In the genomic region with DNA sequence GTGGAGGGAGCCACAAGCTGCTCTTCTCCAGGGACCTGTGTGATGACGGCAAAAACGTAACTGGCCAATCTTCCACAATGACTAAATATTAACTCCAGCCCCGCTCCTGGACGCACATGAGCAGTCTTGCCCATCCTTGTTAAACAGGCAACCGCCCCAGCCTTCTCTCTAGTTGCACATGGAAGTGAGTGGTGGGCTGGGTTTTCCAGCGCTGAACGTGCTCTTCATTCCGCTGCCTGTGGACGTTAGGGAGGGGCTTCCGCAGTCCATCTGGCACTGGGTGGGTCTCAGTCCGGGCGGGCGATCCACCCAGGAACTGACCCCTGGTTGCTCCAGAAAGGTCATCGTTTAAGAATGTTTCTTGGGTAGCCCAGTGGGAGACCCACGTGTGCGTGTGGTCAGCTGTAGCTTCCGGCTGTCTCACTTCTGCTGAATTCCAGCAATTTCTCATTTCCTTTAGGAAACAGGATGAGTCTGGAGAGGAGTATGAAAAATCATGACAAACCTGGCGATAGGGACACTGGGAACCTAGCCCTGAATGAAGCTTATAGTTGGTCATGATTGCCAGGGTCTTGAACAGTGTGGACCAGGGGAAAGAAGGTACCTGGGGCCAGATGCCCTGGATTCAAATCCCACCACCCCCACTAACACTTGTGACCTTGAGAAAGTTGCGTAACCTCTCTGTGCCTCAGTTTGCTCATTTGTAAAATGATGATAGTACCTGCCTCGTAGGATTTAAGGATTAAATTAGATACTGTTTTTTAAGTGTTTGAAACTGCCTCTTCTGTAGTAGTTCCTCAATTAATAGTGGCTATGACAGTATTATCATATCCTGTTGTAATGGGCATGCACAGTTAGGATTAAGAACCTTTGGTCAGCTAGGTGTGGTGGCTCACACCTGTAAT, we compare ENCODE assay signal across 12 cellular contexts.
DNase-seq lines count a peak whose midpoint lies in the region; ATAC-seq and TF ChIP-seq lines count a peak whose summit lies in the region.
"Had no signal": no experiment of that assay in that cellular context is flagged by ENCODE, and none has a peak within 500 bp of the region (broad histone marks: within the 10 kb centered on the region; RNA-seq: fewer than 3 reads in every experiment).

No MANE protein-coding gene starts in this region.

- TF ChIP-seq CTCF in Caco-2 (IDR thresholded peaks at IDR 0.05; ENCODE audit: insufficient read depth in 1 of 2, low read depth in 1 of 2, low read length in 1 of 2, severe bottlenecking in 1 of 2, unreplicated experiment in 1 of 2) (no peak), fibroblast of pulmonary artery (IDR thresholded peaks at IDR 0.05; ENCODE audit: low read length, missing control alignments) (no peak)

- peaks cover 17% of the 10 kb centered on the region for H3K4me1 Mint-ChIP-seq in Caco-2 (ENCODE audit: low read depth, unreplicated experiment)

- H2AFZ ChIP-seq in trophoblast cell (ENCODE audit: insufficient read depth, low read length, poor library complexity): no peak overlapping the region

- H2BK5ac ChIP-seq in trophoblast cell (ENCODE audit: low read depth, low read length, poor library complexity): no peak overlapping the region

- H3K4me3 Mint-ChIP-seq in Caco-2 (ENCODE audit: unreplicated experiment): no peak overlapping the region
- H3K4me3 Mint-ChIP-seq: brain had no signal

- H3K27ac Mint-ChIP-seq in Caco-2 (ENCODE audit: unreplicated experiment): peak overlapping the region; percentile 63
- H3K27ac Mint-ChIP-seq: brain had no signal

- no peak overlapping the region for H3K23ac ChIP-seq in trophoblast cell (ENCODE audit: low read length)

- no peak overlapping the region for H3K14ac ChIP-seq in trophoblast cell (ENCODE audit: low read length)

- H3K79me1 ChIP-seq in trophoblast cell (ENCODE audit: low read length): peaks cover 11% of the 10 kb centered on the region

- no peak overlapping the region for H3K4ac ChIP-seq in trophoblast cell (ENCODE audit: low read depth, low read length)

- H3K4me2 ChIP-seq in trophoblast cell (ENCODE audit: low read length): no peak overlapping the region

- ATAC-seq in GM19463 (IDR thresholded peaks at IDR 0.05; ENCODE audit: unreplicated experiment) (no peak), HG02678 (IDR thresholded peaks at IDR 0.05; ENCODE audit: unreplicated experiment) (no peak)

- no peak overlapping the region for H2BK120ac ChIP-seq in trophoblast cell (ENCODE audit: insufficient read depth, low read length, poor library complexity)

- no peak overlapping the region for H2AK5ac ChIP-seq in trophoblast cell (ENCODE audit: low read length)

- H3K9me3 Mint-ChIP-seq in Caco-2 (ENCODE audit: unreplicated experiment): no peaks in the 10 kb centered on the region
- H3K9me3 Mint-ChIP-seq: brain had no signal

- no CpG with 5 or more reads among the region's 20 CpGs for WGBS in trophoblast cell (ENCODE audit: extremely low coverage, insufficient coverage, insufficient read length)

- H3K79me2 ChIP-seq in trophoblast cell (ENCODE audit: control insufficient read depth, insufficient read depth, low read length, poor library complexity): peaks cover 2% of the 10 kb centered on the region

- H2BK12ac ChIP-seq in trophoblast cell (ENCODE audit: low read length): no peak overlapping the region

- intact Hi-C loops in Caco-2 (cut with micrococcal nuclease; ENCODE audit: unreplicated experiment): no loop called here

- no peaks in the 10 kb centered on the region for H3K9me3 ChIP-seq in Caco-2
- H3K9me3 ChIP-seq in SJCRH30 (replicated peaks): no peaks in the 10 kb centered on the region
- H3K9me3 ChIP-seq in trophoblast cell (ENCODE audit: insufficient read depth, low read depth, low read length): peaks cover 3% of the 10 kb centered on the region

- H3K27me3 ChIP-seq in Caco-2 (replicated peaks; ENCODE audit: control insufficient read depth, insufficient read depth, low read length): no peaks in the 10 kb centered on the region
- H3K27me3 ChIP-seq in SJCRH30: no peaks in the 10 kb centered on the region
- no peaks in the 10 kb centered on the region for H3K27me3 ChIP-seq in trophoblast cell (ENCODE audit: insufficient read depth, low read length)

- H4K91ac ChIP-seq in trophoblast cell (ENCODE audit: low read depth, low read length): no peak overlapping the region

- H3K36me3 ChIP-seq in Caco-2 (ENCODE audit: control insufficient read depth, insufficient read depth, low read length): peaks cover under 1% of the 10 kb centered on the region
- peaks cover 1% of the 10 kb centered on the region; the same call in 1 of the 2 replicates for H3K36me3 ChIP-seq in SJCRH30
- no peaks in the 10 kb centered on the region for H3K36me3 ChIP-seq in trophoblast cell (ENCODE audit: control insufficient read depth in 1 of 2, insufficient read depth in 2 of 2, low read length in 2 of 2)

- no TSS peak for BruUV-seq in Caco-2 (replicated peaks; lab: Mats Ljungman, UMichigan)

- H3K4me1 ChIP-seq in Caco-2 (peaks cover 6% of the 10 kb centered on the region), SJCRH30 (no peaks in the 10 kb centered on the region), trophoblast cell (ENCODE audit: control insufficient read depth in 1 of 2, insufficient read depth in 2 of 2, low read length in 2 of 2) (peaks cover 12 to 19% of the 10 kb centered on the region in 2 experiments)

- H3K4me3 ChIP-seq in Caco-2 (ENCODE audit: low read depth, low read length) (no peak overlapping the region), SJCRH30 (no peak overlapping the region), fibroblast of pulmonary artery (replicated peaks; ENCODE audit: low read depth, low read length) (no peak overlapping the region), trophoblast cell (ENCODE audit: low read depth, low read length) (no peak overlapping the region)

- POLR2A ChIA-PET in Caco-2 (lab: Charles Lee): no interaction called here

- no peak overlapping the region for H3K18ac ChIP-seq in trophoblast cell (ENCODE audit: low read length)

- no peak overlapping the region for H4K12ac ChIP-seq in trophoblast cell (ENCODE audit: low read depth, low read length)

- CTCF ChIA-PET in Caco-2 (lab: Charles Lee): interaction anchor here (0.5 kb wide), 1 partner anchor 15 kb away, joined by 3 read pairs; no protein-coding TSS in a partner anchor

- no peak for DNase-seq in Caco-2
- DNase-seq in SJCRH30: peak; percentile 20 to 27
- DNase-seq in fibroblast of pulmonary artery (ENCODE audit: low read depth): peak; percentile 97
- DNase-seq in trophoblast cell: peak; percentile 68 to 77
- DNase-seq in NCI-H82 treated with DMSO at 0.1 percent for 48 hours (lab: John Stamatoyannopoulos, UW; ENCODE audit: unreplicated experiment): no peak
- no peak for DNase-seq in NCI-H2107 treated with DMSO at 0.1 percent for 48 hours (lab: John Stamatoyannopoulos, UW; ENCODE audit: unreplicated experiment)
- DNase-seq: DMS79, H7, NCI-H1092 treated with DMSO at 0.1 percent for 48 hours had no signal

- H3K27ac ChIP-seq in SJCRH30 (peak overlapping the region; percentile 8; the same call in 1 of the 2 replicates), trophoblast cell (ENCODE audit: low read depth, low read length) (no peak overlapping the region)

- H3K27me3 Mint-ChIP-seq in Caco-2 (ENCODE audit: insufficient read depth, unreplicated experiment): no peaks in the 10 kb centered on the region
- H3K27me3 Mint-ChIP-seq: brain had no signal

- H3K36me3 Mint-ChIP-seq in Caco-2 (ENCODE audit: insufficient read depth, unreplicated experiment): peaks cover 44% of the 10 kb centered on the region

- no peak overlapping the region for H3K9ac ChIP-seq in trophoblast cell (ENCODE audit: low read length)

- H4K8ac ChIP-seq in trophoblast cell (ENCODE audit: low read depth, low read length): no peak overlapping the region

Comparison
In these comparisons a context has a peak if more than half of its experiments do, and no peak if none do; other contexts are left out.
1. DNase-seq: peak in SJCRH30 (2 of 2), fibroblast of pulmonary artery (single experiment) and trophoblast cell (2 of 2); none in Caco-2 (0 of 2), NCI-H82 treated with DMSO at 0.1 percent for 48 hours (single experiment) and NCI-H2107 treated with DMSO at 0.1 percent for 48 hours (single experiment).